Comparison of ENCODE assay signal across 15 cellular contexts in the genomic region with DNA sequence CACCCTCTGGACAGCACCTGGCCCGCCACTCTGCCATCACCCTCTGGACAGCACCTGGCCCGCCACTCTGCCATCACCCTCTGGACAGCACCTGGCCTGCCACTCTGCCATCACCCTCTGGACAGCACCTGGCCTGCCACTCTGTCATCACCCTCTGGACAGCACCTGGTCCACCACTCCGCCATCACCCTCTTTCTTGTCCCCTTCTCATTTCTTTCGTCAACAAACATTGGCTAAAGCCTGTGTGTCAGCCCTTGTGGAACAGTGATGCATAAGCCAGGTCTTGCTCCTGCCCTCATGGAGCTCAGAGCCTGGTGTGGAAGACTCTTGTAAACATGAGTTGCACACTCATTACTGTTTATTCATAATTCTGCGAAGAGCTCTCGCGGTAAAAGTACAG. TPM values are rescaled to one million over a fixed set of nuclear protein-coding genes. Genes with fewer than 3 reads are reported as not detected.
DNase-seq lines count a peak whose midpoint lies in the region; ATAC-seq and TF ChIP-seq lines count a peak whose summit lies in the region.
"Had no signal": no experiment of that assay in that cellular context is flagged by ENCODE, and none has a peak within 500 bp of the region (broad histone marks: within the 10 kb centered on the region; RNA-seq: fewer than 3 reads in every experiment).

No MANE protein-coding gene starts in this region.

- H3K4me3 ChIP-seq in sigmoid colon = no peak overlapping the region
- H3K4me3 ChIP-seq in mucosa of descending colon = no peak overlapping the region
- H3K4me3 ChIP-seq: suprapubic skin had no signal

- H3K9me3 ChIP-seq in sigmoid colon = no peaks in the 10 kb centered on the region
- no peaks in the 10 kb centered on the region for H3K9me3 ChIP-seq in mucosa of descending colon
- H3K9me3 ChIP-seq: Caco-2, esophagus squamous epithelium, suprapubic skin had no signal

- peak overlapping the region; percentile 27 for H3K27ac Mint-ChIP-seq in T-helper 2 cell treated with Interferon-gamma antibody and Interleukin-4, amounts not matched to agents 5 μg/mL and 100 μg/mL, for 36 hours
- H3K27ac Mint-ChIP-seq in IgD-negative memory B cell (peak overlapping the region in 2 of 3 donors; percentile 77), chondrocyte (ENCODE audit: unreplicated experiment) (no peak overlapping the region)

- WGBS in sigmoid colon, 2 donors = 95 to 97% methylated on average over 5 to 6 of the region's 7 CpGs

- no peaks in the 10 kb centered on the region for H3K27me3 ChIP-seq in sigmoid colon
- H3K27me3 ChIP-seq: esophagus squamous epithelium, suprapubic skin had no signal

- H3K4me3 Mint-ChIP-seq in T-helper 2 cell treated with Interferon-gamma antibody and Interleukin-4, amounts not matched to agents 5 μg/mL and 100 μg/mL, for 36 hours = peak overlapping the region; percentile 5
- peak overlapping the region in 3 of 4 donors; percentile 63 to 85 (median 82) for H3K4me3 Mint-ChIP-seq in IgD-negative memory B cell
- no peak overlapping the region for H3K4me3 Mint-ChIP-seq in chondrocyte (ENCODE audit: unreplicated experiment)

- intact Hi-C loops in sigmoid colon (cut with DNase I) = no loop called here
- intact Hi-C loops in mucosa of descending colon (cut with DNase I, micrococcal nuclease) = no loop called here
- intact Hi-C loops in left cardiac atrium (cut with DNase I) = no loop called here

- DNase-seq in T-helper 2 cell treated with Interferon-gamma antibody and Interleukin-4, amounts not matched to agents 5 μg/mL and 100 μg/mL, for 36 hours (ENCODE audit: low spot score) = no peak
- DNase-seq in T-helper 2 cell (no peak), chondrocyte (ENCODE audit: low spot score) (peak; percentile 50), sigmoid colon (peak; percentile 14), C1 segment of cervical spinal cord (lab: John Stamatoyannopoulos, UW) (no peak), mucosa of descending colon (no peak), left cardiac atrium (no peak)
- DNase-seq: Caco-2; cortex of kidney; esophagus squamous epithelium; NCI-H1417 treated with DMSO at 0.1 percent for 48 hours; NCI-H446; stimulated activated CD4-positive, alpha-beta T cell treated with anti-CD3 and anti-CD28 coated beads, Interleukin-15, amount 100 ng/mL, for 24 hours had no signal

- ATAC-seq in mucosa of descending colon = no peak
- no peak for ATAC-seq in left cardiac atrium

- H3K9me3 Mint-ChIP-seq in T-helper 2 cell treated with Interferon-gamma antibody and Interleukin-4, amounts not matched to agents 5 μg/mL and 100 μg/mL, for 36 hours = no peaks in the 10 kb centered on the region
- H3K9me3 Mint-ChIP-seq in IgD-negative memory B cell = no peaks in the 10 kb centered on the region
- no peaks in the 10 kb centered on the region for H3K9me3 Mint-ChIP-seq in chondrocyte (ENCODE audit: low read depth)

- no peaks in the 10 kb centered on the region for H3K36me3 Mint-ChIP-seq in T-helper 2 cell treated with Interferon-gamma antibody and Interleukin-4, amounts not matched to agents 5 μg/mL and 100 μg/mL, for 36 hours (ENCODE audit: low read depth)
- H3K36me3 Mint-ChIP-seq in IgD-negative memory B cell = peaks cover 5% of the 10 kb centered on the region
- peaks cover 3% of the 10 kb centered on the region for H3K36me3 Mint-ChIP-seq in chondrocyte (ENCODE audit: low read depth)

- no peak for TF ChIP-seq EP300 in sigmoid colon (IDR thresholded peaks at IDR 0.05)

- H3K27me3 Mint-ChIP-seq in T-helper 2 cell treated with Interferon-gamma antibody and Interleukin-4, amounts not matched to agents 5 μg/mL and 100 μg/mL, for 36 hours (ENCODE audit: low read depth) = no peaks in the 10 kb centered on the region
- H3K27me3 Mint-ChIP-seq in IgD-negative memory B cell (no peaks in the 10 kb centered on the region), chondrocyte (ENCODE audit: low read depth) (no peaks in the 10 kb centered on the region)

- H3K4me1 ChIP-seq in sigmoid colon (peaks cover 0 to 15% (median 9%) of the 10 kb centered on the region in 4 donors), mucosa of descending colon (ENCODE audit: low read depth) (peaks cover 13% of the 10 kb centered on the region)
- H3K4me1 ChIP-seq: Caco-2 had no signal

- H3K27ac ChIP-seq in sigmoid colon = no peak overlapping the region
- H3K27ac ChIP-seq: suprapubic skin had no signal

- TF ChIP-seq CTCF in chondrocyte (IDR thresholded peaks at IDR 0.05) = no peak
- TF ChIP-seq CTCF in sigmoid colon (IDR thresholded peaks at IDR 0.05) = no peak
- TF ChIP-seq CTCF in mucosa of descending colon (IDR thresholded peaks at IDR 0.05) = no peak

- TF ChIP-seq POLR2A in sigmoid colon (IDR thresholded peaks at IDR 0.05) = no peak

- peaks cover 58% of the 10 kb centered on the region for H3K4me1 Mint-ChIP-seq in T-helper 2 cell treated with Interferon-gamma antibody and Interleukin-4, amounts not matched to agents 5 μg/mL and 100 μg/mL, for 36 hours (ENCODE audit: low read depth)
- H3K4me1 Mint-ChIP-seq in IgD-negative memory B cell = peaks cover 46 to 56% (median 49%) of the 10 kb centered on the region in 3 donors
- peaks cover 15% of the 10 kb centered on the region for H3K4me1 Mint-ChIP-seq in chondrocyte (ENCODE audit: low read depth)

- no peaks in the 10 kb centered on the region for H3K36me3 ChIP-seq in sigmoid colon
- no peaks in the 10 kb centered on the region for H3K36me3 ChIP-seq in mucosa of descending colon (ENCODE audit: low read depth)
- H3K36me3 ChIP-seq: esophagus squamous epithelium, suprapubic skin had no signal

RNA-seq across cellular contexts. Expression of gene CDK5R1, which starts 31.2 kb away (rescaled TPM):
- polyA plus RNA-seq in IgD-negative memory B cell (3.8 TPM), sigmoid colon (1 to 10 TPM in 1 of 3 donors, under 1 TPM in 2; under 0.01 to 3.8 (median 0.46) TPM)
- total RNA-seq in chondrocyte (1.8 to 2.3 TPM (median 2.1 TPM) in 3 replicates), sigmoid colon (1 to 10 TPM in 3 of 4 donors, under 1 TPM in 1; 0.81 to 1.2 (median 1.1) TPM), mucosa of descending colon (1 to 10 TPM in 2 of 3 donors, under 1 TPM in 1; 0.72 to 2.1 (median 1.3) TPM), left cardiac atrium (1 to 10 TPM; 1.4 to 1.7 TPM)

Comparison
In these comparisons a context has a peak if more than half of its experiments do, and no peak if none do; other contexts are left out.
1. DNase-seq: peak in chondrocyte (single experiment) and sigmoid colon (single experiment); none in T-helper 2 cell treated with Interferon-gamma antibody and Interleukin-4, amounts not matched to agents 5 μg/mL and 100 μg/mL, for 36 hours (single experiment), T-helper 2 cell (0 of 5), C1 segment of cervical spinal cord (0 of 14), mucosa of descending colon (0 of 3) and left cardiac atrium (single experiment).